Comparison of ENCODE assay signal across 1 cellular context in genomic region chr22:39171623-39172264, GRCh38.
TF ChIP-seq lines count a peak whose summit lies in the region.

No MANE protein-coding gene starts in this region.

TF ChIP-seq in HepG2, 621 proteins besides CTCF, POLR2A, EP300 and RAD21 (continued from another document):
- no peak; the same call in 1 of the 2 replicates for TF ChIP-seq ZNF687 (CRISPR knock-in tag; IDR thresholded peaks at IDR 0.05)
- no peak for TF ChIP-seq NCOA5 (CRISPR knock-in tag; IDR thresholded peaks at IDR 0.05)
- TF ChIP-seq CCDC6 (CRISPR knock-in tag; IDR thresholded peaks at IDR 0.05): no peak
- TF ChIP-seq ZNF609 (CRISPR knock-in tag; IDR thresholded peaks at IDR 0.05; ENCODE audit: borderline replicate concordance): no peak
- no peak for TF ChIP-seq ZNF709 (CRISPR knock-in tag; IDR thresholded peaks at IDR 0.05)
TF ChIP-seq in HepG2: peak in this region for 0.
